ENCODE assay signal across 1 cellular context in genomic region chr3:150737874-150738679, GRCh38.
TF ChIP-seq lines count a peak whose summit lies in the region.

No MANE protein-coding gene starts in this region.

TF ChIP-seq in HepG2, 621 proteins besides CTCF, POLR2A, EP300 and RAD21 (continued from another document and continues in another):
- TF ChIP-seq ZHX2 (IDR thresholded peaks at IDR 0.05; ENCODE audit: low read depth), result no peak
- no peak for TF ChIP-seq ZHX2 (CRISPR knock-in tag; IDR thresholded peaks at IDR 0.05; ENCODE audit: borderline replicate concordance)
- no peak for TF ChIP-seq MTA1 (CRISPR knock-in tag; IDR thresholded peaks at IDR 0.05; ENCODE audit: borderline replicate concordance)
- no peak for TF ChIP-seq BRD4 (CRISPR knock-in tag; IDR thresholded peaks at IDR 0.05)
- TF ChIP-seq PRPF4 (IDR thresholded peaks at IDR 0.05; ENCODE audit: low read depth, low read length, poor library complexity, severe bottlenecking), result no peak
- no peak for TF ChIP-seq ZUFSP (CRISPR knock-in tag; IDR thresholded peaks at IDR 0.05; ENCODE audit: borderline replicate concordance)
- TF ChIP-seq AHR (CRISPR knock-in tag; IDR thresholded peaks at IDR 0.05), result no peak
- TF ChIP-seq FOXA1 (IDR thresholded peaks at IDR 0.05), result no peak
- no peak; the same call in 1 of the 2 replicates for TF ChIP-seq FOXA1 (CRISPR knock-in tag; IDR thresholded peaks at IDR 0.05)
- no peak for TF ChIP-seq ZNF180 (CRISPR knock-in tag; IDR thresholded peaks at IDR 0.05; ENCODE audit: borderline replicate concordance, low read depth)
- no peak for TF ChIP-seq TRIM24 (CRISPR knock-in tag; IDR thresholded peaks at IDR 0.05)
- TF ChIP-seq ZNF230 (CRISPR knock-in tag; IDR thresholded peaks at IDR 0.05), result no peak
- no peak for TF ChIP-seq RBAK (CRISPR knock-in tag; IDR thresholded peaks at IDR 0.05)
- TF ChIP-seq CCDC6 (CRISPR knock-in tag; IDR thresholded peaks at IDR 0.05), result no peak
- no peak for TF ChIP-seq ZBTB14 (CRISPR knock-in tag; IDR thresholded peaks at IDR 0.05)
- TF ChIP-seq CHCHD3 (CRISPR knock-in tag; IDR thresholded peaks at IDR 0.05), result no peak
- no peak for TF ChIP-seq DZIP1 (CRISPR knock-in tag; IDR thresholded peaks at IDR 0.05)
- no peak for TF ChIP-seq ZNF674 (CRISPR knock-in tag; IDR thresholded peaks at IDR 0.05; ENCODE audit: low read depth)
- no peak for TF ChIP-seq ZNF678 (CRISPR knock-in tag; IDR thresholded peaks at IDR 0.05)
- no peak for TF ChIP-seq ZNF234 (CRISPR knock-in tag; conservative IDR thresholded peaks at IDR 0.05)
- no peak for TF ChIP-seq ZNF720 (CRISPR knock-in tag; IDR thresholded peaks at IDR 0.05)
- no peak for TF ChIP-seq RNF2 (conservative IDR thresholded peaks at IDR 0.05; ENCODE audit: low read depth)
- peak; percentile 54 for TF ChIP-seq ZNF644 (CRISPR knock-in tag; IDR thresholded peaks at IDR 0.05; ENCODE audit: low read depth)
- peak; percentile 60; the same call in 1 of the 2 replicates for TF ChIP-seq NFE2L2 (IDR thresholded peaks at IDR 0.05; ENCODE audit: low read length)
- TF ChIP-seq ZNF790 (CRISPR knock-in tag; IDR thresholded peaks at IDR 0.05; ENCODE audit: borderline replicate concordance), result no peak
- TF ChIP-seq ZNF788 (CRISPR knock-in tag; IDR thresholded peaks at IDR 0.05; ENCODE audit: borderline replicate concordance), result no peak
- no peak for TF ChIP-seq FUBP1 (CRISPR knock-in tag; IDR thresholded peaks at IDR 0.05; ENCODE audit: borderline replicate concordance)
- no peak for TF ChIP-seq THYN1 (CRISPR knock-in tag; IDR thresholded peaks at IDR 0.05; ENCODE audit: borderline replicate concordance, low read depth)
- TF ChIP-seq MLXIP (CRISPR knock-in tag; IDR thresholded peaks at IDR 0.05; ENCODE audit: borderline replicate concordance), result no peak
- no peak for TF ChIP-seq ZNF260 (CRISPR knock-in tag; IDR thresholded peaks at IDR 0.05; ENCODE audit: borderline replicate concordance, low read depth)
- TF ChIP-seq TAF1 (CRISPR knock-in tag; IDR thresholded peaks at IDR 0.05), result peak; percentile 18; the same call in 1 of the 2 replicates
- TF ChIP-seq GMEB2 (CRISPR knock-in tag; IDR thresholded peaks at IDR 0.05; ENCODE audit: low read depth), result no peak
- TF ChIP-seq NFKB2 (CRISPR knock-in tag; IDR thresholded peaks at IDR 0.05; ENCODE audit: borderline replicate concordance), result no peak
- TF ChIP-seq GPN1 (CRISPR knock-in tag; IDR thresholded peaks at IDR 0.05; ENCODE audit: borderline replicate concordance), result no peak
- peak; percentile 21; the same call in 1 of the 2 replicates for TF ChIP-seq TBX3 (IDR thresholded peaks at IDR 0.05; ENCODE audit: borderline replicate concordance)
- TF ChIP-seq KDM2A (CRISPR knock-in tag; IDR thresholded peaks at IDR 0.05; ENCODE audit: borderline replicate concordance, low read depth), result no peak
- no peak for TF ChIP-seq GLI4 (CRISPR knock-in tag; IDR thresholded peaks at IDR 0.05; ENCODE audit: borderline replicate concordance)
- TF ChIP-seq CREB1 (IDR thresholded peaks at IDR 0.05), result no peak
- TF ChIP-seq CREB1 (CRISPR knock-in tag; IDR thresholded peaks at IDR 0.05), result no peak
- TF ChIP-seq SRF (IDR thresholded peaks at IDR 0.05; ENCODE audit: low read depth, low read length), result no peak
- TF ChIP-seq MAFK (conservative IDR thresholded peaks at IDR 0.05 in 1 of 2, IDR thresholded peaks at IDR 0.05 in 1 of 2; ENCODE audit: low read length in 2 of 2), result peak in 1 of 2 experiments; percentile 13; a peak in 1 of 4 replicates
- no peak; the same call in 1 of the 2 replicates for TF ChIP-seq DMAP1 (CRISPR knock-in tag; IDR thresholded peaks at IDR 0.05)
- TF ChIP-seq NR2F1 (CRISPR knock-in tag; IDR thresholded peaks at IDR 0.05), result peak in 1 of 2 experiments; percentile 76; a peak in 2 of 4 replicates
- TF ChIP-seq NFIC (IDR thresholded peaks at IDR 0.05; ENCODE audit: low read length), result no peak
- no peak for TF ChIP-seq MYPOP (CRISPR knock-in tag; IDR thresholded peaks at IDR 0.05)
